33 cellular contexts compared by ENCODE assay signal in genomic region chr2:135825855-135826190, GRCh38. TPM values are rescaled to one million over a fixed set of nuclear protein-coding genes. Genes with fewer than 3 reads are reported as not detected.
DNase-seq lines count a peak whose midpoint lies in the region; ATAC-seq, FAIRE-seq and TF ChIP-seq lines count a peak whose summit lies in the region.
"Had no signal": no experiment of that assay in that cellular context is flagged by ENCODE, and none has a peak within 500 bp of the region (broad histone marks: within the 10 kb centered on the region; RNA-seq: fewer than 3 reads in every experiment).

No MANE protein-coding gene starts in this region.

- BruUV-seq in K562 (replicated peaks; lab: Mats Ljungman, UMichigan): no TSS peak

- no peak overlapping the region for H3K4me3 Mint-ChIP-seq in neural progenitor cell
- H3K4me3 Mint-ChIP-seq in effector memory CD8-positive, alpha-beta T cell: no peak overlapping the region
- H3K4me3 Mint-ChIP-seq: CD14-positive monocyte; central memory CD8-positive, alpha-beta T cell; immature natural killer cell; nephron; T-helper 2 cell treated with Interferon-gamma antibody and Interleukin-4, amounts not matched to agents 5 μg/mL and 100 μg/mL, for 36 hours had no signal

- H3K27ac ChIP-seq in KOPT-K1 (ENCODE audit: low read depth, low read length, poor library complexity, severe bottlenecking): peak overlapping the region; percentile 97
- H3K27ac ChIP-seq in K562 (ENCODE audit: extremely low read depth, low read depth, low read length): no peak overlapping the region
- H3K27ac ChIP-seq in neural progenitor cell: no peak overlapping the region
- H3K27ac ChIP-seq: gastroesophageal sphincter, ovary, vagina had no signal

- TF ChIP-seq EP300 in K562 (IDR thresholded peaks at IDR 0.05; ENCODE audit: low read length): no peak

- H3K36me3 ChIP-seq in KOPT-K1 (ENCODE audit: insufficient read depth, low read length): peaks cover 65% of the 10 kb centered on the region
- no peaks in the 10 kb centered on the region for H3K36me3 ChIP-seq in K562 (ENCODE audit: control insufficient read depth, insufficient read depth, low read length)
- H3K36me3 ChIP-seq in neural progenitor cell: no peaks in the 10 kb centered on the region
- H3K36me3 ChIP-seq: gastroesophageal sphincter, ovary, vagina had no signal

- no peak overlapping the region for H2AFZ ChIP-seq in K562 (ENCODE audit: low read depth, low read length)
- peak overlapping the region; percentile 90 for H2AFZ ChIP-seq in neural progenitor cell (replicated peaks)

- peaks cover 3% of the 10 kb centered on the region for H3K4me1 Mint-ChIP-seq in neural progenitor cell
- no peaks in the 10 kb centered on the region for H3K4me1 Mint-ChIP-seq in effector memory CD8-positive, alpha-beta T cell (ENCODE audit: low read depth in 2 of 2)
- H3K4me1 Mint-ChIP-seq: central memory CD8-positive, alpha-beta T cell had no signal

- TF ChIP-seq CTCF in K562 (IDR thresholded peaks at IDR 0.05 in 2 of 3, conservative IDR thresholded peaks at IDR 0.05 in 1 of 3; ENCODE audit: insufficient read depth in 2 of 3, low read depth in 1 of 3, low read length in 3 of 3) (no peak), neural progenitor cell (IDR thresholded peaks at IDR 0.05) (no peak)

- FAIRE-seq in GM12891 (lab: Jason Lieb, UNC) (peak; percentile 59), K562 (lab: Jason Lieb, UNC) (no peak)
- FAIRE-seq: GM18507 had no signal

- TF ChIP-seq POLR2A in GM12891 (IDR thresholded peaks at IDR 0.05; ENCODE audit: low read depth, low read length): no peak
- TF ChIP-seq POLR2A in K562 (conservative IDR thresholded peaks at IDR 0.05): no peak

- no peaks in the 10 kb centered on the region for H3K9me1 ChIP-seq in K562 (ENCODE audit: control insufficient read depth, insufficient read depth, low read length)

- POLR2A ChIA-PET in K562 (lab: Yijun Ruan, JAX): interaction anchor here (0.7 to 1.5 kb wide), 3 partner anchors 9 to 14 kb away, joined by 3 to 6 read pairs (median 3); no protein-coding TSS in a partner anchor

- intact Hi-C loops in K562 (cut with micrococcal nuclease): no loop called here

- in situ Hi-C loops in K562 (cut with MboI): no loop called here

- no peak for TF ChIP-seq RAD21 in K562 (CRISPR knock-in tag; conservative IDR thresholded peaks at IDR 0.05 in 1 of 2, IDR thresholded peaks at IDR 0.05 in 1 of 2)

- H3F3A ChIP-seq in neural progenitor cell (ENCODE audit: low read depth): no peaks in the 10 kb centered on the region

- H3K9ac ChIP-seq in K562 (ENCODE audit: insufficient read depth in 1 of 2, low read depth in 2 of 2, low read length in 2 of 2) (0 out of 4 replicates have a peak overlapping the region, but pooled peaks of 1 of the 2 experiments have one; percentile 29), neural progenitor cell (no peak overlapping the region)

- WGBS in K562 (ENCODE audit: insufficient coverage, low coverage, missing lambda C conversion rate): 12% methylated on average over 2 of the region's 2 CpGs

- H3K4me3 ChIP-seq in K562 (no peak overlapping the region), neural progenitor cell (no peak overlapping the region)
- H3K4me3 ChIP-seq: gastroesophageal sphincter, ovary, vagina had no signal

- no peak overlapping the region for H3K27ac Mint-ChIP-seq in neural progenitor cell
- no peak overlapping the region for H3K27ac Mint-ChIP-seq in effector memory CD8-positive, alpha-beta T cell
- H3K27ac Mint-ChIP-seq: CD14-positive monocyte; immature natural killer cell; nephron; T-helper 2 cell treated with Interferon-gamma antibody and Interleukin-4, amounts not matched to agents 5 μg/mL and 100 μg/mL, for 36 hours had no signal

- peaks cover 8% of the 10 kb centered on the region for H3K27me3 Mint-ChIP-seq in neural progenitor cell (ENCODE audit: insufficient read depth, low read depth)
- H3K27me3 Mint-ChIP-seq in effector memory CD8-positive, alpha-beta T cell: no peaks in the 10 kb centered on the region
- H3K27me3 Mint-ChIP-seq: central memory CD8-positive, alpha-beta T cell had no signal

- H3K9me3 ChIP-seq in KOPT-K1 (ENCODE audit: insufficient read depth, low read length, poor library complexity, severe bottlenecking) (peaks cover 6% of the 10 kb centered on the region), K562 (replicated peaks; ENCODE audit: control insufficient read depth, insufficient read depth, low read depth, low read length) (no peaks in the 10 kb centered on the region), neural progenitor cell (ENCODE audit: low read depth) (no peaks in the 10 kb centered on the region)
- H3K9me3 ChIP-seq: ovary, vagina had no signal

- no peak for DNase-seq in GM12891 (ENCODE audit: insufficient read length, low spot score)
- no peak for DNase-seq in K562 (ENCODE audit: extremely low read depth in 1 of 4, low spot score in 3 of 4)
- no peak for DNase-seq in neural progenitor cell (ENCODE audit: low spot score)
- no peak for DNase-seq in effector memory CD8-positive, alpha-beta T cell
- DNase-seq in NCI-H1694 treated with DMSO at 0.1 percent for 48 hours (lab: John Stamatoyannopoulos, UW): no peak
- DNase-seq in hippocampal formation (lab: John Stamatoyannopoulos, UW): no peak
- DNase-seq: activated CD4-positive, alpha-beta T cell treated with anti-CD3 and anti-CD28 coated beads for 4 hours; activated CD8-positive, alpha-beta memory T cell treated with anti-CD3 and anti-CD28 coated beads for 24 hours; activated gamma-delta T cell; activated T-cell treated with anti-CD3 and anti-CD28 coated beads, Interleukin-2, amount 50 U/mL, for 1 hour; Calu3; hypothalamus; immature natural killer cell; midbrain; NCI-H1048; NCI-H748 treated with DMSO at 0.1 percent for 48 hours; ovary; right cardiac atrium; RPMI8226; stimulated activated naive CD4-positive, alpha-beta T cell treated with Interleukin-2 at 50 U/mL for 16 hours had no signal

- H4K20me1 ChIP-seq in K562 (replicated peaks; ENCODE audit: control insufficient read depth, insufficient read depth, low read length) (no peaks in the 10 kb centered on the region), neural progenitor cell (ENCODE audit: low read depth) (no peaks in the 10 kb centered on the region)

- no peak overlapping the region for H3K4me2 ChIP-seq in K562 (ENCODE audit: insufficient read depth, low read length)
- no peak overlapping the region for H3K4me2 ChIP-seq in neural progenitor cell

- H3K4me1 ChIP-seq in K562 (replicated peaks in 1 of 2; ENCODE audit: control insufficient read depth in 2 of 2, insufficient read depth in 2 of 2, low read length in 2 of 2) (peaks cover 0 to 5% of the 10 kb centered on the region in 2 experiments; a peak in 2 of 5 replicates), neural progenitor cell (peaks cover 5% of the 10 kb centered on the region)
- H3K4me1 ChIP-seq: gastroesophageal sphincter, vagina had no signal

- H3K79me2 ChIP-seq in K562 (ENCODE audit: control insufficient read depth, insufficient read depth, low read length): no peaks in the 10 kb centered on the region
- H3K79me2 ChIP-seq in neural progenitor cell (ENCODE audit: low read depth): no peaks in the 10 kb centered on the region

- H3K36me3 Mint-ChIP-seq in neural progenitor cell: no peaks in the 10 kb centered on the region
- H3K36me3 Mint-ChIP-seq in effector memory CD8-positive, alpha-beta T cell (ENCODE audit: insufficient read depth): no peaks in the 10 kb centered on the region

- H3K27me3 ChIP-seq in K562 (ENCODE audit: control insufficient read depth in 2 of 2, insufficient read depth in 2 of 2, low read length in 2 of 2) (peaks cover 20 to 59% of the 10 kb centered on the region in 2 experiments), neural progenitor cell (no peaks in the 10 kb centered on the region)
- H3K27me3 ChIP-seq: ovary, vagina had no signal

- ATAC-seq in K562: peak; percentile 28
- no peak for ATAC-seq in effector memory CD8-positive, alpha-beta T cell (replicated peaks)
- no peak for ATAC-seq in GM21737 (IDR thresholded peaks at IDR 0.05; ENCODE audit: unreplicated experiment)
- ATAC-seq: gastroesophageal sphincter, HCT116 had no signal

- CTCF ChIA-PET in K562 (lab: Yijun Ruan, JAX; ENCODE audit: low intra/inter-chr PET ratio): no interaction called here

- H3K9me3 Mint-ChIP-seq in neural progenitor cell: no peaks in the 10 kb centered on the region
- H3K9me3 Mint-ChIP-seq in effector memory CD8-positive, alpha-beta T cell: peaks cover 0 to 3% of the 10 kb centered on the region in 2 donors

RNA-seq across cellular contexts. Expression of gene LCT, which starts 11.2 kb away (rescaled TPM):
- 0.03 TPM for polyA plus RNA-seq in GM12891 (2012; ENCODE audit: low read depth, missing spikeins)
- total RNA-seq in K562 (2011; cell fraction: chromatin; rRNA removed; ENCODE audit: low replicate concordance): 0.05 and 0.18 TPM in 2 replicates
- total RNA-seq in K562 (2011; cell fraction: nucleolus; rRNA removed): 0.13 and 0.17 TPM in 2 replicates
- 0.07 TPM in 1 of 2 replicates, not detected in the other for total RNA-seq in K562 (2011; cell fraction: nucleoplasm; rRNA removed)
- not detected in 2 replicates for total RNA-seq in K562 (2014; rRNA removed)
- 0.03 and 0.04 TPM in 2 replicates for total RNA-seq in K562 (2014; rRNA removed; fragmentation: Illumina TruSeq; extraction: Trizol)
- total RNA-seq in K562 (2015; rRNA removed; fragmentation: Illumina TruSeq; extraction: Trizol): 0.04 TPM in 1 of 2 replicates, not detected in the other
- total RNA-seq in K562 (2021): 0.04 TPM in 1 of 2 replicates, not detected in the other
- 0.01 and 0.03 TPM in 2 replicates for polyA plus RNA-seq in K562 (2011; rRNA removed)
- 0.01 TPM in 1 of 2 replicates, not detected in the other for polyA plus RNA-seq in K562 (2011; cell fraction: cytosol; rRNA removed)
- polyA plus RNA-seq in K562 (2011; cell fraction: nucleus; rRNA removed): 0.04 and 0.06 TPM in 2 replicates
- polyA plus RNA-seq in K562 (2012): 0.01 and 0.03 TPM in 2 replicates
- not detected in 2 replicates for polyA plus RNA-seq in K562 (2014; fragmentation: Illumina TruSeq; extraction: Trizol)
- polyA plus RNA-seq in K562 (2014; fragmentation: Nextera tagmentation; extraction: Ambion mirVana): under 1 TPM in 1 of 2 experiments, not detected in 1; 0.01 TPM
- 0.03 TPM in 1 of 2 replicates, not detected in the other for polyA plus RNA-seq in K562 (2014; rRNA removed)
- 0.06 and 0.07 TPM in 2 replicates for polyA minus RNA-seq in K562 (2011; rRNA and poly(A)+ RNA removed)
- polyA minus RNA-seq in K562 (2011; cell fraction: cytosol; rRNA and poly(A)+ RNA removed): not detected in 2 replicates
- 0.11 and 0.13 TPM in 2 replicates for polyA minus RNA-seq in K562 (2011; cell fraction: nucleus; rRNA and poly(A)+ RNA removed)
- total RNA-seq in neural progenitor cell (ENCODE audit: low replicate concordance): 0.03 TPM in 1 of 2 replicates, not detected in the other
- total RNA-seq: dermis microvascular lymphatic vessel endothelial cell, gastroesophageal sphincter, liver, right cardiac atrium, temporal lobe, vagina had no signal
- polyA plus RNA-seq: CD14-positive monocyte, immature natural killer cell, liver, ovary, right cardiac atrium had no signal

RNA-seq across cellular contexts. Expression of gene MCM6, which starts 50.4 kb away (rescaled TPM):
- polyA plus RNA-seq in GM12891 (2012; ENCODE audit: low read depth, missing spikeins): 42.4 TPM
- 43.5 and 75.9 TPM in 2 replicates for total RNA-seq in K562 (2011; cell fraction: chromatin; rRNA removed; ENCODE audit: low replicate concordance)
- 25.2 and 29.7 TPM in 2 replicates for total RNA-seq in K562 (2011; cell fraction: nucleolus; rRNA removed)
- 43.4 and 45.8 TPM in 2 replicates for total RNA-seq in K562 (2011; cell fraction: nucleoplasm; rRNA removed)
- total RNA-seq in K562 (2014; rRNA removed) (67.9 and 77.6 TPM in 2 replicates), K562 (2014; rRNA removed; fragmentation: Illumina TruSeq; extraction: Trizol) (82.4 and 95.4 TPM in 2 replicates), K562 (2015; rRNA removed; fragmentation: Illumina TruSeq; extraction: Trizol) (63.0 and 67.3 TPM in 2 replicates), K562 (2021) (105 and 112 TPM in 2 replicates), neural progenitor cell (ENCODE audit: low replicate concordance) (62.0 and 74.4 TPM in 2 replicates)
- polyA plus RNA-seq in K562 (2011; rRNA removed) (96.0 and 133 TPM in 2 replicates), K562 (2014; fragmentation: Illumina TruSeq; extraction: Trizol) (111 and 116 TPM in 2 replicates), K562 (2014; fragmentation: Nextera tagmentation; extraction: Ambion mirVana) (10 to 100 TPM; 42.6 to 53.5 TPM), K562 (2014; rRNA removed) (88.1 and 90.7 TPM in 2 replicates)
- polyA plus RNA-seq in K562 (2011; cell fraction: cytosol; rRNA removed): 46.8 and 79.1 TPM in 2 replicates
- 29.7 and 37.2 TPM in 2 replicates for polyA plus RNA-seq in K562 (2011; cell fraction: nucleus; rRNA removed)
- polyA plus RNA-seq in K562 (2012): 70.0 and 85.4 TPM in 2 replicates
- 207 and 264 TPM in 2 replicates for polyA minus RNA-seq in K562 (2011; rRNA and poly(A)+ RNA removed)
- polyA minus RNA-seq in K562 (2011; cell fraction: cytosol; rRNA and poly(A)+ RNA removed): 62.3 and 85.7 TPM in 2 replicates
- 24.1 and 38.8 TPM in 2 replicates for polyA minus RNA-seq in K562 (2011; cell fraction: nucleus; rRNA and poly(A)+ RNA removed)
